In the genomic region with DNA sequence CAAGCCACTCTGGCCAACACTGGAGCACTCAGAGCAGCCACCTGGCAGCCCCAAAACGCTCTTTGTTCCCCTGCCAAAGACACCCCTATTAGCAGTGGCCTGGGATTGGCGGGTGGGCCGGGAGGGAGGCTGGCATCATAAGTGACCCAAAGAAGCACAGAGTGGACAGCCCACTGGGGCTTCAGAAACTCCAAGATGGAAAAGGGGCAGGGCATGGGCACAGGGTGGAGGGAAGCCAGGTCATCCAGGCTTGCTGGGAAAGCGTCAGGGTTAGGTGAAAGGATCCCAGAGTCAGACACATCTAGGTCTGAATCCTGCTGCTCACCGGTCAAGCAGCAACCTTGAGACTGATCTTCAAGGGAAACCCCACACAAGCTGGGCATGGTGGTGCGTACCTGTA, we compare ENCODE assay signal across 1 cellular context.
TF ChIP-seq lines count a peak whose summit lies in the region.

No MANE protein-coding gene starts in this region.

TF ChIP-seq in HCT116, 20 proteins besides CTCF, POLR2A, EP300 and RAD21 (continued from another document):
- TF ChIP-seq, protein P1, sequence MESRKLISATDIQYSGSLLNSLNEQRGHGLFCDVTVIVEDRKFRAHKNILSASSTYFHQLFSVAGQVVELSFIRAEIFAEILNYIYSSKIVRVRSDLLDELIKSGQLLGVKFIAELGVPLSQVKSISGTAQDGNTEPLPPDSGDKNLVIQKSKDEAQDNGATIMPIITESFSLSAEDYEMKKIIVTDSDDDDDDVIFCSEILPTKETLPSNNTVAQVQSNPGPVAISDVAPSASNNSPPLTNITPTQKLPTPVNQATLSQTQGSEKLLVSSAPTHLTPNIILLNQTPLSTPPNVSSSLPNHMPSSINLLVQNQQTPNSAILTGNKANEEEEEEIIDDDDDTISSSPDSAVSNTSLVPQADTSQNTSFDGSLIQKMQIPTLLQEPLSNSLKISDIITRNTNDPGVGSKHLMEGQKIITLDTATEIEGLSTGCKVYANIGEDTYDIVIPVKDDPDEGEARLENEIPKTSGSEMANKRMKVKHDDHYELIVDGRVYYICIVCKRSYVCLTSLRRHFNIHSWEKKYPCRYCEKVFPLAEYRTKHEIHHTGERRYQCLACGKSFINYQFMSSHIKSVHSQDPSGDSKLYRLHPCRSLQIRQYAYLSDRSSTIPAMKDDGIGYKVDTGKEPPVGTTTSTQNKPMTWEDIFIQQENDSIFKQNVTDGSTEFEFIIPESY (IDR thresholded peaks at IDR 0.05; ENCODE audit: extremely low read depth, insufficient replicate concordance, low read length), result no peak
- TF ChIP-seq SP1 (IDR thresholded peaks at IDR 0.05; ENCODE audit: low read depth) (no peak), ELF1 (IDR thresholded peaks at IDR 0.05; ENCODE audit: borderline replicate concordance, low read depth) (no peak), CBX3 (IDR thresholded peaks at IDR 0.05; ENCODE audit: low read depth) (no peak), SRF (IDR thresholded peaks at IDR 0.05; ENCODE audit: low read depth) (no peak), ATF3 (IDR thresholded peaks at IDR 0.05) (no peak), SIN3A (IDR thresholded peaks at IDR 0.05; ENCODE audit: low read depth) (no peak), CEBPB (IDR thresholded peaks at IDR 0.05; ENCODE audit: low read depth) (no peak)
